ENCODE assay signal across 21 cellular contexts in genomic region chrX:101210630-101211029, GRCh38. TPM values are rescaled to one million over a fixed set of nuclear protein-coding genes. Genes with fewer than 3 reads are reported as not detected.
DNase-seq lines count a peak whose midpoint lies in the region; ATAC-seq and TF ChIP-seq lines count a peak whose summit lies in the region.
"Had no signal": no experiment of that assay in that cellular context is flagged by ENCODE, and none has a peak within 500 bp of the region (broad histone marks: within the 10 kb centered on the region; RNA-seq: fewer than 3 reads in every experiment).

No MANE protein-coding gene starts in this region.

- H3K27me3 Mint-ChIP-seq in mesothelial cell of epicardium (ENCODE audit: low read depth), result no peaks in the 10 kb centered on the region
- H3K27me3 Mint-ChIP-seq: CD8-positive, alpha-beta memory T cell had no signal

- no peak overlapping the region for H3K27ac ChIP-seq in tibial artery
- H3K27ac ChIP-seq: A549; BLaER1 treated with 17β-estradiol and CSF1 and Interleukin-3, amounts not matched to agents 10 nM and 100 nM had no signal

- intact Hi-C loops in tibial artery (cut with DNase I; ENCODE audit: low total_unique reads), result no loop called here

- no peaks in the 10 kb centered on the region for H3K4me1 ChIP-seq in tibial artery
- H3K4me1 ChIP-seq: A549 had no signal

- H3K36me3 Mint-ChIP-seq in mesothelial cell of epicardium, result no peaks in the 10 kb centered on the region
- H3K36me3 Mint-ChIP-seq: CD8-positive, alpha-beta memory T cell had no signal

- H3K27ac Mint-ChIP-seq in mesothelial cell of epicardium, result no peak overlapping the region
- H3K27ac Mint-ChIP-seq: CD8-positive, alpha-beta memory T cell; T-helper 1 cell treated with Interleukin-12 subunit alpha and Interleukin-12 subunit beta and Interleukin-4 antibody, amounts not matched to agents 30 μg/mL and 1 μg/mL, for 36 hours had no signal

- no peak overlapping the region for H3K4me3 ChIP-seq in tibial artery
- H3K4me3 ChIP-seq: A549; BLaER1 treated with 17β-estradiol and CSF1 and Interleukin-3, amounts not matched to agents 10 nM and 100 nM had no signal

- H3K9me3 Mint-ChIP-seq in mesothelial cell of epicardium, result peaks cover 20% of the 10 kb centered on the region
- H3K9me3 Mint-ChIP-seq: CD8-positive, alpha-beta memory T cell; T-helper 1 cell treated with Interleukin-12 subunit alpha and Interleukin-12 subunit beta and Interleukin-4 antibody, amounts not matched to agents 30 μg/mL and 1 μg/mL, for 36 hours had no signal

- DNase-seq in NCI-H748 (lab: John Stamatoyannopoulos, UW; ENCODE audit: unreplicated experiment) (peak; percentile 2), NCI-H748 treated with DMSO at 0.1 percent for 48 hours (lab: John Stamatoyannopoulos, UW) (no peak), NCI-H2107 (lab: John Stamatoyannopoulos, UW) (peak; percentile 3), NCI-H524 treated with DMSO at 0.1 percent for 48 hours (lab: John Stamatoyannopoulos, UW) (peak; percentile 96), mesothelial cell of epicardium (ENCODE audit: low spot score in 2 of 2, unreplicated experiment in 2 of 2) (no peak), tibial artery (no peak), activated T-cell treated with anti-CD3 and anti-CD28 coated beads for 4 hours (no peak)
- DNase-seq: CD8-positive, alpha-beta memory T cell; EL; KG1; NCI-H1930; NCI-H226; NK-92 treated with Interleukin-12 subunit alpha and Interleukin-12 subunit beta, amount 100 ng/mL, for 24 hours; OCI-M1; SIG-M5 had no signal

- H3K27me3 ChIP-seq in tibial artery, result no peaks in the 10 kb centered on the region
- H3K27me3 ChIP-seq: BLaER1 treated with 17β-estradiol and CSF1 and Interleukin-3, amounts not matched to agents 10 nM and 100 nM had no signal

- H3K4me1 Mint-ChIP-seq in mesothelial cell of epicardium, result peaks cover 14% of the 10 kb centered on the region

- no peaks in the 10 kb centered on the region for H3K36me3 ChIP-seq in tibial artery
- H3K36me3 ChIP-seq: BLaER1 treated with 17β-estradiol and CSF1 and Interleukin-3, amounts not matched to agents 10 nM and 100 nM had no signal

- no peak overlapping the region for H3K4me3 Mint-ChIP-seq in mesothelial cell of epicardium
- H3K4me3 Mint-ChIP-seq: CD8-positive, alpha-beta memory T cell; T-helper 1 cell treated with Interleukin-12 subunit alpha and Interleukin-12 subunit beta and Interleukin-4 antibody, amounts not matched to agents 30 μg/mL and 1 μg/mL, for 36 hours had no signal

- no peak for ATAC-seq in HG02763 (IDR thresholded peaks at IDR 0.05; ENCODE audit: unreplicated experiment)
- ATAC-seq: A549, HepG2 had no signal

- no peaks in the 10 kb centered on the region for H3K9me3 ChIP-seq in tibial artery
- H3K9me3 ChIP-seq: A549; BLaER1 treated with 17β-estradiol and CSF1 and Interleukin-3, amounts not matched to agents 10 nM and 100 nM had no signal

- TF ChIP-seq CTCF in mesothelial cell of epicardium (IDR thresholded peaks at IDR 0.05; ENCODE audit: unreplicated experiment) (no peak), tibial artery (IDR thresholded peaks at IDR 0.05) (no peak)

RNA-seq across cellular contexts. Expression of gene DRP2, which starts 9.0 kb away (rescaled TPM):
- total RNA-seq in mesothelial cell of epicardium, result 3.9 to 4.4 TPM (median 4.2 TPM) in 3 replicates
- total RNA-seq: H4 had no signal

Comparison
In these comparisons a context has a peak if more than half of its experiments do, and no peak if none do; other contexts are left out.
1. DNase-seq: peak in NCI-H748 (single experiment), NCI-H2107 (single experiment) and NCI-H524 treated with DMSO at 0.1 percent for 48 hours (single experiment); none in NCI-H748 treated with DMSO at 0.1 percent for 48 hours (single experiment), mesothelial cell of epicardium (0 of 2), tibial artery (0 of 2) and activated T-cell treated with anti-CD3 and anti-CD28 coated beads for 4 hours (single experiment).